8 cellular contexts compared by ENCODE assay signal in the genomic region with DNA sequence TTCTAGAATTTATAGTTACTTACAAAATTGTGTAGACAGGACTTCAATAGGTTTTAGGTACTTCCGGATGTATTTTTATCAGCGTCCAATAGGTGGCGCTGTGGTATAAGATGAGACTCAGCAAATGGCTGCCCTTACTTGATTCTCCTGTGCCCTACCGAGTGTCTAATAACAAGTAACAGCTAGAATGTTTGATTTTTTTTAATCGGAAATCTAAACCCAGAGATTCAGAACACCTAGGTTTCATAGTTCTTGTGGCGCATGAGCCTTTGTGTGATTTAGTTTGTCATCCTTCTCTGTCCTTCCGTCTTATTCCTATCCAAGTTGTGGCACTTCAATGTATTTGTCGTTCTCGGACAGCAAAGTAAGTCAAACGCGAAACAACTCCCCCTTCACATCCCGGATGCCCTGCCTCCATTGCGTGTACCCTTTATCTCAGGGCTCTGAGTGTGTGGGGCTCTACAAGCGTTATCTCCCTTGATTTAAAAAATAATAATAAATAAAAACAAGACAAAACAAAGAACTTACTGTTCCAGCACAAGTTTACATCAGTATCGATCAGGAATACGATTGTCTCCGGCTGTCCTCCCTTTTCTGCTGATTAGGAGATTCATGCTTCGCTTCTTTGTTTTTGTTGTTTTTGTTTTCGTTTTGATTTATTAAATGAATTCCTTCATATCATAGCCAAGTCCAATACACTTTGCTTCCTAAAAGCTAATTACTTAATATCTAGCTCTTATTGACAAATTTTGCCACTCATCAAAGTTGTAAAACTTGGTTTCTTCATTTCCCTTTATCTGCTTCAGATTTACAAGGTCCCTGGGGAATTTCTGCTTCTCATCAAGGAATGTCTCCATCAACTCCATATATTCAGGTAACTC. TPM values are rescaled to one million over a fixed set of nuclear protein-coding genes. Genes with fewer than 3 reads are reported as not detected.
DNase-seq lines count a peak whose midpoint lies in the region; ATAC-seq and TF ChIP-seq lines count a peak whose summit lies in the region.

No MANE protein-coding gene starts in this region.

- H3K36me3 ChIP-seq in H7 (replicated peaks; ENCODE audit: control insufficient read depth, insufficient read depth, low read length) (no peaks in the 10 kb centered on the region), MG63 (no peaks in the 10 kb centered on the region), neutrophil (no peaks in the 10 kb centered on the region)

- H3K9me3 ChIP-seq in MG63 (no peaks in the 10 kb centered on the region), neutrophil (no peaks in the 10 kb centered on the region)

- TF ChIP-seq CTCF in foreskin keratinocyte (conservative IDR thresholded peaks at IDR 0.05) (peak; percentile 94), neutrophil (IDR thresholded peaks at IDR 0.05) (peak; percentile 83)

- H3K27ac ChIP-seq in foreskin keratinocyte = no peak overlapping the region
- no peak overlapping the region for H3K27ac ChIP-seq in neutrophil
- H3K27ac ChIP-seq in substantia nigra (ENCODE audit: low read depth, low read length, poor library complexity, severe bottlenecking) = peak overlapping the region; percentile 87

- H3K27me3 ChIP-seq in H7 (ENCODE audit: control insufficient read depth, insufficient read depth, low read length) = no peaks in the 10 kb centered on the region
- no peaks in the 10 kb centered on the region for H3K27me3 ChIP-seq in MG63
- no peaks in the 10 kb centered on the region for H3K27me3 ChIP-seq in foreskin keratinocyte
- no peaks in the 10 kb centered on the region for H3K27me3 ChIP-seq in neutrophil

- H3K4me1 ChIP-seq in foreskin keratinocyte (no peaks in the 10 kb centered on the region), neutrophil (ENCODE audit: control insufficient read depth in 1 of 2, insufficient read depth in 1 of 2, low read depth in 1 of 2, low read length in 1 of 2) (peaks cover 7% of the 10 kb centered on the region in 2 experiments)

- H3K4me3 ChIP-seq in H7 (ENCODE audit: insufficient read depth, low read depth, low read length) (peak overlapping the region; percentile 28; the same call in 1 of the 2 replicates), MG63 (peak overlapping the region; percentile 47), neutrophil (ENCODE audit: low read depth in 1 of 2, low read length in 1 of 2) (peak overlapping the region; percentile 57 to 59)

- peak; percentile 86 for ATAC-seq in foreskin keratinocyte

- DNase-seq in EL (peak; percentile 89), H7 (peak; percentile 66), MG63 (peak; percentile 56), SHP77 (lab: John Stamatoyannopoulos, UW) (peak; percentile 73 to 78), foreskin keratinocyte (peak; percentile 55 to 81), substantia nigra (lab: John Stamatoyannopoulos, UW) (peak in 44 of 49 donors; percentile 9 to 85 (median 57))
- DNase-seq in activated effector memory CD4-positive, alpha-beta T cell treated with anti-CD3 and anti-CD28 coated beads, Interleukin-2, amount 50 U/mL, for 16 hours = peak; percentile 86

RNA-seq across cellular contexts. Expression of a gene that starts 50.7 kb away (rescaled TPM):
- total RNA-seq in H7 (2014; rRNA removed; shearing (Covaris generic)) = 52.5 and 67.2 TPM in 2 replicates
- 38.4 and 40.8 TPM in 2 replicates for total RNA-seq in MG63 (2014; rRNA removed; shearing (Covaris generic); ENCODE audit: low replicate concordance)
- total RNA-seq in foreskin keratinocyte = 44.0 and 49.6 TPM in 2 replicates
- 21.6 and 30.7 TPM in 2 replicates for polyA plus RNA-seq in foreskin keratinocyte
